Comparison of ENCODE assay signal across 8 cellular contexts in the genomic region with DNA sequence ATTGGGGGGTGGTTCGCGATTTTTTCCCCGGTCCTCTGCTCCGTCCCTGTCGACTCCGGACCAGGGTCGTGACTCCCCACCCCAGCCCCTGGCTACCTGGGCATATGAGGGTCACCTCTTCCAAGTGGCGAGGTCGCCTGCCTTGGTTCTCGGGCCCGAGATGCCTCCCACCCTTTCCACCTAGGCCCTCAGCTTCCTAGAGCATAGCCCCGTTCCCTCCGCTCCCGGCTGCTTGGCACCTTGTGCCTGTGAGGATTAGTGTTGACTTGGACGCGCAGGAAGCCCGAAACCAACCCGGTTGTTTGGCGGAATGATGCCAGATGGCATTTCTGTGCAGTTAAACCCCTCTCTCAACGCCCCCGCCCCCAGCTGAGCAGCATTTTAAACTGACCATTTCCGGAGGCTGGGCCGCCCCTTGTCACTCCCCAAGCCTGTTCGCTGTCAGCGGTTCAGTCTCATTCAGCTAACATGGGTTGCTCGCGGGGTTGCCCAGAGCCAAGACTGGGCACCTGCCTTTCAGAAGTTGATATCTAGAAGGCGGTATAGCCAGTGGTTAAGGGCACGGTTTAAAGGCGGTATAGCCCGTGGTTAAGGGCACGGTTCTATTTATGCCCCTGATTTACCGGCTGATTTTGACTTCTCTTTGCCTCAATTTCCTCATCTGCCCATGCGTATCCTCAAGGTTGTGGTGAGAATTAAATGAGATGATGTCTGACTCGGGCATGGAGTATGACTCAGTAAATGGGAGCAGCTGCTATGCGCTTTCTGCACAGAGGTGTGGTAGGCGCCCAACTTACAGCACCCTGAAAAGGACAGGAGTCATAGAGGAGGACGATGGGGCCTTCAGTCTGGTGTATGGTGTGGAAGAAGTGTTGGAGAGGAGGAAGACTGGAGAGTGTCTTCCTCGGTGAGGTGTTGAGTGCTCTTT. TPM values are rescaled to one million over a fixed set of nuclear protein-coding genes. Genes with fewer than 3 reads are reported as not detected.
DNase-seq lines count a peak whose midpoint lies in the region; ATAC-seq and TF ChIP-seq lines count a peak whose summit lies in the region.

No MANE protein-coding gene starts in this region.

- peaks cover 56% of the 10 kb centered on the region for H3K79me2 ChIP-seq in OCI-LY3 (ENCODE audit: low read length)

- POLR2A ChIA-PET in GM10248 (lab: Yijun Ruan, JAX) = no interaction called here

- H3K27me3 ChIP-seq in OCI-LY3 (ENCODE audit: low read depth, low read length) (no peaks in the 10 kb centered on the region), brain microvascular endothelial cell (replicated peaks) (no peaks in the 10 kb centered on the region)

- peak; percentile 30 for ATAC-seq in HG02885 (IDR thresholded peaks at IDR 0.05; ENCODE audit: poor library complexity, unreplicated experiment)

- peak overlapping the region; percentile 49; the same call in 1 of the 2 replicates for H2AFZ ChIP-seq in OCI-LY3 (ENCODE audit: low read depth, low read length)

- H4K20me1 ChIP-seq in OCI-LY3 (ENCODE audit: insufficient read depth, low read length) = peaks cover 48% of the 10 kb centered on the region

- CTCF ChIA-PET in GM10248 (lab: Yijun Ruan, JAX) = interaction anchor here (1.2 to 1.5 kb wide), 5 partner anchors 12 to 375 kb away, joined by 3 to 4 read pairs (median 3); a partner anchor contains a TSS

- H3K9me3 ChIP-seq in OCI-LY3 (ENCODE audit: insufficient read depth, low read length) = no peaks in the 10 kb centered on the region

- peaks cover 16% of the 10 kb centered on the region for H3K4me1 ChIP-seq in OCI-LY3 (ENCODE audit: low read length)

- H3K4me3 ChIP-seq in OCI-LY3 (ENCODE audit: low read length) (peak overlapping the region; percentile 88), brain microvascular endothelial cell (ENCODE audit: low read depth, low read length) (peak overlapping the region; percentile 99)

- peak overlapping the region; percentile 65 for H3K27ac ChIP-seq in OCI-LY3 (ENCODE audit: low read length)
- peak overlapping the region; percentile 47 for H3K27ac ChIP-seq in brain microvascular endothelial cell

- in situ Hi-C loops in brain microvascular endothelial cell (cut with HindIII; ENCODE audit: low pct_ligation_motif_present, low sequenced_read_pairs) = loop anchor here (25.0 kb wide), 1 partner anchor 212 kb away; a partner anchor contains a TSS

- peaks cover 41% of the 10 kb centered on the region for H3K36me3 ChIP-seq in OCI-LY3 (replicated peaks; ENCODE audit: low read depth, low read length)
- H3K36me3 ChIP-seq in brain microvascular endothelial cell (replicated peaks) = peaks cover 6% of the 10 kb centered on the region

- H3K9ac ChIP-seq in OCI-LY3 (ENCODE audit: low read length) = peak overlapping the region; percentile 95

- peak overlapping the region; percentile 91 for H3K4me2 ChIP-seq in OCI-LY3 (ENCODE audit: low read length)

- DNase-seq in A172 (ENCODE audit: low spot score) = peak; percentile 33
- DNase-seq in GM10248 (ENCODE audit: extremely low spot score) = peak; percentile 64
- peak; percentile 33 for DNase-seq in brain microvascular endothelial cell
- peak; percentile 71 for DNase-seq in islet precursor cell
- peak; percentile 26 to 33 for DNase-seq in stimulated activated CD4-positive, alpha-beta T cell treated with anti-CD3 and anti-CD28 coated beads, Interleukin-4, amount 100 ng/mL, for 48 hours (ENCODE audit: low read depth in 2 of 2)
- DNase-seq in DMS114 treated with DMSO at 0.1 percent for 48 hours (lab: John Stamatoyannopoulos, UW; ENCODE audit: unreplicated experiment) = no peak

- no peak for TF ChIP-seq CTCF in GM10248 (IDR thresholded peaks at IDR 0.05; ENCODE audit: control extremely low read depth, extremely low read depth, low read depth, missing control alignments)
- TF ChIP-seq CTCF in OCI-LY3 (IDR thresholded peaks at IDR 0.05; ENCODE audit: low read depth, low read length) = no peak
- TF ChIP-seq CTCF in brain microvascular endothelial cell (IDR thresholded peaks at IDR 0.05; ENCODE audit: low read depth, low read length, missing control alignments) = no peak

RNA-seq across cellular contexts. Expression of a gene that starts 0.6 kb away (rescaled TPM):
- 52.5 and 66.1 TPM in 2 replicates for total RNA-seq in A172 (2014; rRNA removed; shearing (Covaris generic))
